Comparison of ENCODE assay signal across 19 cellular contexts in genomic region chr21:26925122-26925521, GRCh38. TPM values are rescaled to one million over a fixed set of nuclear protein-coding genes. Genes with fewer than 3 reads are reported as not detected.
DNase-seq lines count a peak whose midpoint lies in the region; ATAC-seq and TF ChIP-seq lines count a peak whose summit lies in the region.
"Had no signal": no experiment of that assay in that cellular context is flagged by ENCODE, and none has a peak within 500 bp of the region (broad histone marks: within the 10 kb centered on the region; RNA-seq: fewer than 3 reads in every experiment).

No MANE protein-coding gene starts in this region.

- no peaks in the 10 kb centered on the region for H3K27me3 Mint-ChIP-seq in GM23338 (ENCODE audit: insufficient read depth, low read depth, poor library complexity)
- H3K27me3 Mint-ChIP-seq in activated naive CD8-positive, alpha-beta T cell treated with anti-CD3 and anti-CD28 coated beads, Interleukin-2, amount 50 U/mL, for 24 hours: peaks cover 2% of the 10 kb centered on the region
- H3K27me3 Mint-ChIP-seq: CD4-positive, alpha-beta T cell; CD8-positive, alpha-beta memory T cell had no signal

- no peaks in the 10 kb centered on the region for H3K36me3 ChIP-seq in GM23338 (ENCODE audit: insufficient read depth)
- no peaks in the 10 kb centered on the region for H3K36me3 ChIP-seq in mesendoderm (ENCODE audit: control insufficient read depth, insufficient read depth, low read length)
- H3K36me3 ChIP-seq in MG63: peaks cover 97% of the 10 kb centered on the region
- H3K36me3 ChIP-seq: BE2C; BLaER1 treated with 17β-estradiol and CSF1 and Interleukin-3, amounts not matched to agents 10 nM and 100 nM had no signal

- no peak for ATAC-seq in GM23338
- no peak for ATAC-seq in activated naive CD8-positive, alpha-beta T cell treated with anti-CD3 and anti-CD28 coated beads, Interleukin-2, amount 50 U/mL, for 24 hours
- ATAC-seq: HCT116 had no signal

- no peak overlapping the region for H3K23ac ChIP-seq in mesendoderm (ENCODE audit: low read length)

- H3K4me3 Mint-ChIP-seq in GM23338: no peak overlapping the region; the same call in 2 of the 3 replicates
- no peak overlapping the region for H3K4me3 Mint-ChIP-seq in activated naive CD8-positive, alpha-beta T cell treated with anti-CD3 and anti-CD28 coated beads, Interleukin-2, amount 50 U/mL, for 24 hours
- H3K4me3 Mint-ChIP-seq: CD14-positive monocyte; CD4-positive, alpha-beta T cell had no signal

- H2AFZ ChIP-seq in GM23338: no peak overlapping the region

- peaks cover 18% of the 10 kb centered on the region for H3K4me1 Mint-ChIP-seq in GM23338
- H3K4me1 Mint-ChIP-seq in activated naive CD8-positive, alpha-beta T cell treated with anti-CD3 and anti-CD28 coated beads, Interleukin-2, amount 50 U/mL, for 24 hours: no peaks in the 10 kb centered on the region
- H3K4me1 Mint-ChIP-seq: CD14-positive monocyte; CD8-positive, alpha-beta memory T cell had no signal

- no peak for TF ChIP-seq CTCF in AG10803 (conservative IDR thresholded peaks at IDR 0.05; ENCODE audit: low read length)
- no peak for TF ChIP-seq CTCF in GM23338 (conservative IDR thresholded peaks at IDR 0.05; ENCODE audit: low read depth in 2 of 2)

- no peaks in the 10 kb centered on the region for H3K9me3 Mint-ChIP-seq in GM23338
- no peaks in the 10 kb centered on the region for H3K9me3 Mint-ChIP-seq in activated naive CD8-positive, alpha-beta T cell treated with anti-CD3 and anti-CD28 coated beads, Interleukin-2, amount 50 U/mL, for 24 hours
- H3K9me3 Mint-ChIP-seq: CD4-positive, alpha-beta T cell; CD8-positive, alpha-beta memory T cell had no signal

- no peak overlapping the region for H2BK120ac ChIP-seq in mesendoderm (ENCODE audit: low read depth, low read length)

- H3K4me1 ChIP-seq in GM23338 (ENCODE audit: insufficient read depth): peaks cover 5% of the 10 kb centered on the region; the same call in 1 of the 2 replicates
- peaks cover 3% of the 10 kb centered on the region for H3K4me1 ChIP-seq in mesendoderm (ENCODE audit: control insufficient read depth, low read depth, low read length)

- H2BK15ac ChIP-seq in mesendoderm (replicated peaks; ENCODE audit: low read depth): no peak overlapping the region

- no peak overlapping the region for H3K56ac ChIP-seq in mesendoderm (ENCODE audit: low read length)

- no peak overlapping the region for H2AK5ac ChIP-seq in mesendoderm (ENCODE audit: low read length)

- no peak overlapping the region for H2BK5ac ChIP-seq in mesendoderm (ENCODE audit: low read length)

- peak; percentile 78 for DNase-seq in AG10803 (ENCODE audit: low read depth)
- DNase-seq in GM23338 (ENCODE audit: low spot score): no peak
- DNase-seq in mesendoderm: no peak
- DNase-seq in activated naive CD8-positive, alpha-beta T cell treated with anti-CD3 and anti-CD28 coated beads, Interleukin-2, amount 50 U/mL, for 24 hours: no peak
- no peak for DNase-seq in MG63
- no peak for DNase-seq in substantia nigra (lab: John Stamatoyannopoulos, UW)
- DNase-seq: AML-193; BE2C; CD4-positive, alpha-beta T cell; CD8-positive, alpha-beta memory T cell; DMS 273 treated with DMSO at 0.1 percent for 48 hours; DMS79; GF-D8; H7 had no signal

- H3K79me1 ChIP-seq in mesendoderm (ENCODE audit: low read length): no peaks in the 10 kb centered on the region

- H3K4me3 ChIP-seq in AG10803 (ENCODE audit: low read length): no peak overlapping the region
- no peak overlapping the region for H3K4me3 ChIP-seq in GM23338
- no peak overlapping the region for H3K4me3 ChIP-seq in mesendoderm (ENCODE audit: low read length)
- H3K4me3 ChIP-seq in MG63: no peak overlapping the region
- H3K4me3 ChIP-seq: BLaER1 treated with 17β-estradiol and CSF1 and Interleukin-3, amounts not matched to agents 10 nM and 100 nM had no signal

- no peaks in the 10 kb centered on the region for H3K79me2 ChIP-seq in GM23338 (replicated peaks; ENCODE audit: insufficient read depth)
- no peaks in the 10 kb centered on the region for H3K79me2 ChIP-seq in mesendoderm (ENCODE audit: control insufficient read depth, insufficient read depth, low read length)

- H3K27me3 ChIP-seq in GM23338 (ENCODE audit: insufficient read depth) (no peaks in the 10 kb centered on the region), mesendoderm (ENCODE audit: insufficient read depth, low read length, poor library complexity) (no peaks in the 10 kb centered on the region), MG63 (no peaks in the 10 kb centered on the region)
- H3K27me3 ChIP-seq: BE2C; BLaER1 treated with 17β-estradiol and CSF1 and Interleukin-3, amounts not matched to agents 10 nM and 100 nM had no signal

- H4K20me1 ChIP-seq in GM23338 (replicated peaks; ENCODE audit: insufficient read depth): no peaks in the 10 kb centered on the region
- H4K20me1 ChIP-seq: BLaER1 treated with 17β-estradiol and CSF1 and Interleukin-3, amounts not matched to agents 10 nM and 100 nM had no signal

- H3K9me2 ChIP-seq in GM23338 (ENCODE audit: insufficient read depth): peaks cover 12% of the 10 kb centered on the region; the same call in 1 of the 2 replicates

- WGBS in mesendoderm (ENCODE audit: extremely low coverage, insufficient coverage, low lambda C conversion rate): no CpG with 5 or more reads among the region's 2 CpGs

- peak overlapping the region; percentile 60 for H3K18ac ChIP-seq in mesendoderm (ENCODE audit: low read length)

- H3K4me2 ChIP-seq in GM23338 (no peak overlapping the region), mesendoderm (ENCODE audit: low read length) (no peak overlapping the region)
- H3K4me2 ChIP-seq: BLaER1 treated with 17β-estradiol and CSF1 and Interleukin-3, amounts not matched to agents 10 nM and 100 nM had no signal

- H3K36me3 Mint-ChIP-seq in GM23338 (ENCODE audit: low read depth): peaks cover 2% of the 10 kb centered on the region; the same call in 1 of the 3 replicates
- no peaks in the 10 kb centered on the region for H3K36me3 Mint-ChIP-seq in activated naive CD8-positive, alpha-beta T cell treated with anti-CD3 and anti-CD28 coated beads, Interleukin-2, amount 50 U/mL, for 24 hours (ENCODE audit: low read depth)
- H3K36me3 Mint-ChIP-seq: CD8-positive, alpha-beta memory T cell had no signal

- H3K27ac ChIP-seq in GM23338 (ENCODE audit: low read depth) (no peak overlapping the region), mesendoderm (ENCODE audit: low read depth, low read length) (no peak overlapping the region), substantia nigra (ENCODE audit: low read depth, low read length, poor library complexity, severe bottlenecking) (no peak overlapping the region)
- H3K27ac ChIP-seq: 22Rv1; BLaER1 treated with 17β-estradiol and CSF1 and Interleukin-3, amounts not matched to agents 10 nM and 100 nM had no signal

- H3K9me3 ChIP-seq in MG63: no peaks in the 10 kb centered on the region
- H3K9me3 ChIP-seq: BE2C had no signal

- no peak overlapping the region for H3K4ac ChIP-seq in mesendoderm (ENCODE audit: low read depth, low read length)

- peak overlapping the region; percentile 9; the same call in 1 of the 2 replicates for H3K27ac Mint-ChIP-seq in GM23338
- H3K27ac Mint-ChIP-seq in activated naive CD8-positive, alpha-beta T cell treated with anti-CD3 and anti-CD28 coated beads, Interleukin-2, amount 50 U/mL, for 24 hours: no peak overlapping the region
- H3K27ac Mint-ChIP-seq: CD14-positive monocyte; CD4-positive, alpha-beta T cell; CD8-positive, alpha-beta memory T cell had no signal

- no peaks in the 10 kb centered on the region for H3F3A ChIP-seq in GM23338 (replicated peaks; ENCODE audit: low read depth)

- H3K9ac ChIP-seq in mesendoderm (ENCODE audit: low read length): no peak overlapping the region
- H3K9ac ChIP-seq: BLaER1 treated with 17β-estradiol and CSF1 and Interleukin-3, amounts not matched to agents 10 nM and 100 nM had no signal

- H4K8ac ChIP-seq in mesendoderm (ENCODE audit: low read depth, low read length): no peak overlapping the region

- no peak overlapping the region for H4K5ac ChIP-seq in mesendoderm (ENCODE audit: low read length)

TF ChIP-seq in GM23338, 12 proteins besides CTCF, POLR2A, EP300 and RAD21 (continues in another document):
- TF ChIP-seq ETS1 (IDR thresholded peaks at IDR 0.05) (no peak), EZH2 (IDR thresholded peaks at IDR 0.05; ENCODE audit: low read depth, unreplicated experiment) (no peak)

RNA-seq across cellular contexts. Expression of gene ADAMTS5, which starts 41.8 kb away (rescaled TPM):
- 0.21 and 0.47 TPM in 2 replicates for total RNA-seq in GM23338 (2014; rRNA removed; shearing (Covaris generic))
- 0.16 and 0.32 TPM in 2 replicates for polyA plus RNA-seq in GM23338 (2016; fragmentation: Nextera tagmentation; extraction: Ambion mirVana)
- polyA plus RNA-seq in mesendoderm (2013, experiment 1 of 2): 2.4 TPM
- 2.4 TPM for polyA plus RNA-seq in mesendoderm (2013, experiment 2 of 2)
- total RNA-seq in MG63 (2014; rRNA removed; shearing (Covaris generic); ENCODE audit: low replicate concordance): 8.4 and 10.3 TPM in 2 replicates
- total RNA-seq: CD4-positive, alpha-beta T cell; CD8-positive, alpha-beta memory T cell; G401 had no signal
- polyA plus RNA-seq: CD8-positive, alpha-beta memory T cell had no signal
